25 cellular contexts compared by ENCODE assay signal in genomic region chr5:137606401-137606800, GRCh38.
"Had no signal": no experiment of that assay in that cellular context is flagged by ENCODE, and none has a peak within 500 bp of the region (broad histone marks: within the 10 kb centered on the region; RNA-seq: fewer than 3 reads in every experiment).

No MANE protein-coding gene starts in this region.

- H3K27ac ChIP-seq: epithelial cell of prostate, gastrocnemius medialis, neutrophil, pancreas, right lobe of liver, stomach, thyroid gland had no signal

- H3K9me3 ChIP-seq: gastrocnemius medialis, mucosa of descending colon, neutrophil, pancreas, right lobe of liver, stomach, thyroid gland had no signal

- H3K4me1 ChIP-seq: gastrocnemius medialis, pancreas, right lobe of liver had no signal

- H3K4me1 Mint-ChIP-seq: memory B cell; mesothelial cell of epicardium; naive B cell; neural crest cell; stimulated activated effector memory CD8-positive, alpha-beta T cell treated with anti-CD3 and anti-CD28 coated beads, Interleukin-12 subunit alpha, Interleukin-12 subunit beta, amount 100 ng/mL, for 72 hours had no signal

- H3K36me3 ChIP-seq: gastrocnemius medialis, neutrophil, pancreas, right lobe of liver, stomach, thyroid gland had no signal

- DNase-seq: effector CD8-positive, alpha-beta T cell; endodermal cell; gastrocnemius medialis; head of caudate nucleus; mucosa of descending colon; naive B cell; pancreas; right lobe of liver; stimulated activated CD4-positive, alpha-beta T cell treated with anti-CD3 and anti-CD28 coated beads, Interleukin-2, amount 100 ng/mL, for 24 hours; stimulated activated CD4-positive, alpha-beta T cell treated with anti-CD3 and anti-CD28 coated beads, Interleukin-4, amount 100 ng/mL, for 24 hours; stimulated activated naive CD4-positive, alpha-beta T cell treated with Interleukin-2 at 50 U/mL for 16 hours; stomach; thyroid gland; trophoblast cell had no signal

- H3K27me3 ChIP-seq: gastrocnemius medialis, right lobe of liver, thyroid gland had no signal

- H3K9me3 Mint-ChIP-seq: endodermal cell; memory B cell; mesothelial cell of epicardium; natural killer cell treated with Interleukin-12 subunit alpha and Interleukin-12 subunit beta and Interleukin-15 and Interleukin-18, amount 100 ng/mL, for 72 hours; neural crest cell; stimulated activated effector memory CD8-positive, alpha-beta T cell treated with anti-CD3 and anti-CD28 coated beads, Interleukin-12 subunit alpha, Interleukin-12 subunit beta, amount 100 ng/mL, for 72 hours had no signal

- H3K4me3 Mint-ChIP-seq: endodermal cell; memory B cell; mesothelial cell of epicardium; naive B cell; natural killer cell treated with Interleukin-12 subunit alpha and Interleukin-12 subunit beta and Interleukin-15 and Interleukin-18, amount 100 ng/mL, for 72 hours; neural crest cell; stimulated activated effector memory CD8-positive, alpha-beta T cell treated with anti-CD3 and anti-CD28 coated beads, Interleukin-12 subunit alpha, Interleukin-12 subunit beta, amount 100 ng/mL, for 72 hours had no signal

- H3K4me3 ChIP-seq: gastrocnemius medialis, lung, mucosa of descending colon, pancreas, right lobe of liver, stomach, thyroid gland had no signal

- H3K27ac Mint-ChIP-seq: endodermal cell; memory B cell; mesothelial cell of epicardium; naive B cell; natural killer cell treated with Interleukin-12 subunit alpha and Interleukin-12 subunit beta and Interleukin-15 and Interleukin-18, amount 100 ng/mL, for 72 hours; progenitor cell of endocrine pancreas; stimulated activated effector memory CD8-positive, alpha-beta T cell treated with anti-CD3 and anti-CD28 coated beads, Interleukin-12 subunit alpha, Interleukin-12 subunit beta, amount 100 ng/mL, for 72 hours had no signal

- H3K36me3 Mint-ChIP-seq: memory B cell; mesothelial cell of epicardium; naive B cell; natural killer cell treated with Interleukin-12 subunit alpha and Interleukin-12 subunit beta and Interleukin-15 and Interleukin-18, amount 100 ng/mL, for 72 hours; stimulated activated effector memory CD8-positive, alpha-beta T cell treated with anti-CD3 and anti-CD28 coated beads, Interleukin-12 subunit alpha, Interleukin-12 subunit beta, amount 100 ng/mL, for 72 hours had no signal

- ATAC-seq: esophagus mucosa; gastrocnemius medialis; left lobe of liver; mucosa of descending colon; natural killer cell treated with Interleukin-12 subunit alpha and Interleukin-12 subunit beta and Interleukin-15 and Interleukin-18, amount 100 ng/mL, for 72 hours; pancreas; right lobe of liver; stimulated activated effector memory CD8-positive, alpha-beta T cell treated with anti-CD3 and anti-CD28 coated beads, Interleukin-12 subunit alpha, Interleukin-12 subunit beta, amount 100 ng/mL, for 72 hours had no signal
